Comparison of ENCODE assay signal across 23 cellular contexts in genomic region chr3:46154300-46154699, GRCh38. TPM values are rescaled to one million over a fixed set of nuclear protein-coding genes. Genes with fewer than 3 reads are reported as not detected.
"Had no signal": no experiment of that assay in that cellular context is flagged by ENCODE, and none has a peak within 500 bp of the region (broad histone marks: within the 10 kb centered on the region; RNA-seq: fewer than 3 reads in every experiment).

No MANE protein-coding gene starts in this region.

- DNase-seq: esophagus squamous epithelium; foreskin fibroblast; glutamatergic neuron; immature natural killer cell; left ventricle myocardium inferior; mesenchymal stem cell; naive thymus-derived CD4-positive, alpha-beta T cell; nephron progenitor cell; psoas muscle; retina; right lobe of liver; spleen; stimulated activated CD4-positive, alpha-beta T cell treated with anti-CD3 and anti-CD28 coated beads, Interleukin-2, amount 100 ng/mL, for 24 hours; stimulated activated CD4-positive, alpha-beta T cell treated with anti-CD3 and anti-CD28 coated beads, Interleukin-4, amount 100 ng/mL, for 4 hours; stimulated activated naive B cell treated with anti-CD40 and anti-IgM and Interleukin-4, amounts not matched to agents 10 μg/mL and 1 μg/mL and 100 μg/mL, for 72 hours; stimulated activated naive CD8-positive, alpha-beta T cell treated with anti-CD3 and anti-CD28 coated beads, Interleukin-15, amount 100 ng/mL, for 72 hours; testis had no signal

- H3K36me3 Mint-ChIP-seq: immature natural killer cell; stimulated activated naive B cell treated with anti-CD40 and anti-IgM and Interleukin-4, amounts not matched to agents 10 μg/mL and 1 μg/mL and 100 μg/mL, for 72 hours had no signal

- H3K4me3 Mint-ChIP-seq: naive thymus-derived CD4-positive, alpha-beta T cell; nephron progenitor cell; stimulated activated naive B cell treated with anti-CD40 and anti-IgM and Interleukin-4, amounts not matched to agents 10 μg/mL and 1 μg/mL and 100 μg/mL, for 72 hours; stimulated activated naive CD8-positive, alpha-beta T cell treated with anti-CD3 and anti-CD28 coated beads, Interleukin-15, amount 100 ng/mL, for 72 hours had no signal

- H3K9me3 ChIP-seq: neutrophil, right lobe of liver, testis had no signal

- H3K4me3 ChIP-seq: esophagus squamous epithelium, gastroesophageal sphincter, left ventricle myocardium inferior, lung, psoas muscle, right lobe of liver, spleen, testis, tibial nerve had no signal

- H3K4me1 ChIP-seq: esophagus squamous epithelium, gastroesophageal sphincter, left ventricle myocardium inferior, psoas muscle, right lobe of liver, testis, tibial nerve had no signal

- H3K27me3 Mint-ChIP-seq: stimulated activated naive B cell treated with anti-CD40 and anti-IgM and Interleukin-4, amounts not matched to agents 10 μg/mL and 1 μg/mL and 100 μg/mL, for 72 hours had no signal

- H3K36me3 ChIP-seq: esophagus squamous epithelium, gastroesophageal sphincter, left ventricle myocardium inferior, neutrophil, right lobe of liver, spleen, tibial nerve had no signal

- H3K27ac ChIP-seq: esophagus squamous epithelium, gastroesophageal sphincter, left ventricle myocardium inferior, psoas muscle, right lobe of liver, spleen, testis, tibial nerve had no signal

- H3K27me3 ChIP-seq: esophagus squamous epithelium, gastroesophageal sphincter, neutrophil, right lobe of liver, spleen, testis, tibial nerve had no signal

- H3K27ac Mint-ChIP-seq: nephron progenitor cell; stimulated activated naive B cell treated with anti-CD40 and anti-IgM and Interleukin-4, amounts not matched to agents 10 μg/mL and 1 μg/mL and 100 μg/mL, for 72 hours had no signal

- H3K4me1 Mint-ChIP-seq: nephron progenitor cell; stimulated activated naive CD8-positive, alpha-beta T cell treated with anti-CD3 and anti-CD28 coated beads, Interleukin-15, amount 100 ng/mL, for 72 hours had no signal

RNA-seq across cellular contexts. Expression of gene CCR1, which starts 53.8 kb away (rescaled TPM):
- total RNA-seq: epithelial cell of proximal tubule had no signal
- polyA plus RNA-seq: keratinocyte had no signal
